In the genomic region with DNA sequence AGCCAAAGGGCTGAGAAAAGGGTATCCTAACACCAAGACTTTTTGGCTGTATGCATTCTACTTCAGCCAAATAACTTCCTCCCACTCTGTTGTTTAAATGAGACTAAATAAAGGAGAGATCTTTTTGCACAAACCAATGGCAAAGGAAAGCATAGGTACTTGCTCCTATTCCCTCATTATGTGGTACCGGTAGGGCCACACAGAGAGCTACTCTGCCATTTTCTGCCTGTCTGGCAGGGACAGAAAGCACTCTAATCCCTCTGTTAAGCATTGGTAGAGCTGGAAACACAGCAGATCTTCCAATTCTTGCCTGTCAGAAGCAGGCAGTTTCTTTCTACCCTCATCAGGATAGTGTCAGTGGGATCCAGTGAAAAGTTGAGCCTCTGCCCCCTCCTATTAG, we compare ENCODE assay signal across 28 cellular contexts.
"Had no signal": no experiment of that assay in that cellular context is flagged by ENCODE, and none has a peak within 500 bp of the region (broad histone marks: within the 10 kb centered on the region; RNA-seq: fewer than 3 reads in every experiment).

No MANE protein-coding gene starts in this region.

- H3K27me3 Mint-ChIP-seq: activated CD4-positive, alpha-beta T cell treated with anti-CD3 and anti-CD28 coated beads for 36 hours; activated CD4-positive, alpha-beta T cell treated with anti-CD3 and anti-CD28 coated beads, Interleukin-2, amount 10 ng/mL, durations not matched to agents 7 days and 5 days; activated T-cell treated with anti-CD3 and anti-CD28 coated beads, Interleukin-2, amount 50 U/mL, for 24 hours had no signal

- H3K4me1 ChIP-seq: adrenal gland, body of pancreas, breast epithelium, SJSA1 had no signal

- H3K27ac Mint-ChIP-seq: activated CD4-positive, alpha-beta T cell treated with anti-CD3 and anti-CD28 coated beads for 36 hours; activated CD4-positive, alpha-beta T cell treated with anti-CD3 and anti-CD28 coated beads, Interleukin-2, amount 10 ng/mL, durations not matched to agents 7 days and 5 days; activated CD8-positive, alpha-beta T cell treated with anti-CD3 and anti-CD28 coated beads, Interleukin-2, amount 10 ng/mL, durations not matched to agents 7 days and 5 days; activated naive CD4-positive, alpha-beta T cell treated with anti-CD3 and anti-CD28 coated beads, Interleukin-2, amount 50 U/mL, for 72 hours; activated T-cell treated with anti-CD3 and anti-CD28 coated beads, Interleukin-2, amount 50 U/mL, for 24 hours; activated T-helper 2 cell treated with anti-CD3 and anti-CD28 coated beads, Interferon-gamma antibody, Interleukin-2, Interleukin-4, amounts not matched to agents 10 μg/mL and 5 μg/mL and 100 μg/mL, durations not matched to agents 14 hours and 24 hours and 36 hours had no signal

- H3K9me3 Mint-ChIP-seq: activated CD4-positive, alpha-beta T cell treated with anti-CD3 and anti-CD28 coated beads, Interleukin-2, amount 10 ng/mL, durations not matched to agents 7 days and 5 days; activated naive CD4-positive, alpha-beta T cell treated with anti-CD3 and anti-CD28 coated beads, Interleukin-2, amount 50 U/mL, for 72 hours; activated T-cell treated with anti-CD3 and anti-CD28 coated beads, Interleukin-2, amount 50 U/mL, for 24 hours; activated T-helper 2 cell treated with anti-CD3 and anti-CD28 coated beads, Interferon-gamma antibody, Interleukin-2, Interleukin-4, amounts not matched to agents 10 μg/mL and 5 μg/mL and 100 μg/mL, durations not matched to agents 14 hours and 24 hours and 36 hours had no signal

- ATAC-seq: activated CD4-positive, alpha-beta T cell treated with anti-CD3 and anti-CD28 coated beads for 36 hours; activated CD4-positive, CD25-positive, alpha-beta regulatory T cell treated with anti-CD3 and anti-CD28 coated beads, Interleukin-2, amount 50 U/mL, for 24 hours; activated CD8-positive, alpha-beta T cell treated with anti-CD3 and anti-CD28 coated beads, Interleukin-2, amount 10 ng/mL, durations not matched to agents 7 days and 5 days; activated naive CD4-positive, alpha-beta T cell treated with anti-CD3 and anti-CD28 coated beads, Interleukin-2, amount 50 U/mL, for 72 hours; body of pancreas; Panc1; SK-N-SH treated with all-trans-retinoic acid at 6 μM for 48 hours had no signal

- H3K9me3 ChIP-seq: adrenal gland, body of pancreas, breast epithelium, SJSA1 had no signal

- H3K27me3 ChIP-seq: adrenal gland, body of pancreas, breast epithelium, SJSA1 had no signal

- H3K36me3 Mint-ChIP-seq: activated naive CD4-positive, alpha-beta T cell treated with anti-CD3 and anti-CD28 coated beads, Interleukin-2, amount 50 U/mL, for 72 hours had no signal

- H3K4me3 ChIP-seq: adrenal gland, body of pancreas, breast epithelium, SJSA1 had no signal

- H3K36me3 ChIP-seq: adrenal gland, breast epithelium, SJSA1 had no signal

- H3K4me1 Mint-ChIP-seq: activated CD4-positive, alpha-beta T cell treated with anti-CD3 and anti-CD28 coated beads for 36 hours; activated CD4-positive, alpha-beta T cell treated with anti-CD3 and anti-CD28 coated beads, Interleukin-2, amount 10 ng/mL, durations not matched to agents 7 days and 5 days had no signal

- DNase-seq: activated CD4-positive, alpha-beta T cell treated with anti-CD3 and anti-CD28 coated beads for 36 hours; activated CD4-positive, alpha-beta T cell treated with anti-CD3 and anti-CD28 coated beads, Interleukin-2, amount 10 ng/mL, durations not matched to agents 7 days and 5 days; activated CD4-positive, alpha-beta T cell treated with anti-CD3 and anti-CD28 coated beads, Interleukin-2, amount 50 U/mL, for 48 hours; activated CD8-positive, alpha-beta T cell treated with anti-CD3 and anti-CD28 coated beads, Interleukin-2, amount 10 ng/mL, durations not matched to agents 7 days and 5 days; activated gamma-delta T cell; activated naive CD4-positive, alpha-beta T cell treated with Interleukin-2 at 50 U/mL for 16 hours; activated T-cell treated with anti-CD3 and anti-CD28 coated beads, Interleukin-2, amount 50 U/mL, for 24 hours; adrenal gland; body of pancreas; NCI-H1092 treated with DMSO at 0.1 percent for 48 hours; NCI-H1417; NCI-H146; NCI-H187; NCI-H2029 treated with DMSO at 0.1 percent for 48 hours; NCI-H2107; NCI-H2171; NCI-H510A; NCI-H526; NCI-H748 treated with DMSO at 0.1 percent for 48 hours; SHP77 treated with DMSO at 0.1 percent for 48 hours; T1000 had no signal

- H3K27ac ChIP-seq: adrenal gland, body of pancreas, breast epithelium, SJSA1 had no signal

- H3K4me3 Mint-ChIP-seq: activated CD4-positive, alpha-beta T cell treated with anti-CD3 and anti-CD28 coated beads for 36 hours; activated CD4-positive, alpha-beta T cell treated with anti-CD3 and anti-CD28 coated beads, Interleukin-2, amount 10 ng/mL, durations not matched to agents 7 days and 5 days; activated CD8-positive, alpha-beta T cell treated with anti-CD3 and anti-CD28 coated beads, Interleukin-2, amount 10 ng/mL, durations not matched to agents 7 days and 5 days; activated T-cell treated with anti-CD3 and anti-CD28 coated beads, Interleukin-2, amount 50 U/mL, for 24 hours had no signal
